Comparison of ENCODE assay signal across 8 cellular contexts in the genomic region with DNA sequence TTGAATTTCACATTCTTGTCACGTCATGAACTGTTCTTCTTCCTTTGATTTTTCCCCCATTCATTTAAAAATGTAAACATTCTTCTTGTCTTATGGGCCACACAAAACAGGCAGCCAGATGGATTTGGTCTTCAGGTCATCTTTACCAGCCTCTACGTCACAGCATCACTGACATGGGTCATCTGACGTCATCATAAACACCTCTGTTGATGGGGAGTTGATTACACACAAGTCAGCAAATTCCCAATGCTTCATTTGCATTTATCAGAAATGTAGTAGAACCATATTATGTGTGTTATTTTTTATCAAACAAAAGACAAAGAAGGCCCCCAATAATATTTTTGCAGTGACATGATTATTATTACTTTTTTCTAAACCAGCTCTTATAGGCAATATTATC.
"Had no signal": no experiment of that assay in that cellular context is flagged by ENCODE, and none has a peak within 500 bp of the region (broad histone marks: within the 10 kb centered on the region; RNA-seq: fewer than 3 reads in every experiment).

No MANE protein-coding gene starts in this region.

- H2AFZ ChIP-seq: GM23248 had no signal

- ATAC-seq: K562 had no signal

- H3K9ac ChIP-seq: GM23248 had no signal

- DNase-seq: GM23248, H9, HCEC 1CT, HFFc6, IMR-90, KG1 had no signal

- H3K9me3 Mint-ChIP-seq: H9 had no signal

- H3K4me3 Mint-ChIP-seq: H9, HFFc6 had no signal

- H3K27ac Mint-ChIP-seq: H9, HFFc6 had no signal

- H3K4me3 ChIP-seq: GM23248, K562 had no signal

- H3K27ac ChIP-seq: GM23248, HL-60 had no signal
